8 cellular contexts compared by ENCODE assay signal in the genomic region with DNA sequence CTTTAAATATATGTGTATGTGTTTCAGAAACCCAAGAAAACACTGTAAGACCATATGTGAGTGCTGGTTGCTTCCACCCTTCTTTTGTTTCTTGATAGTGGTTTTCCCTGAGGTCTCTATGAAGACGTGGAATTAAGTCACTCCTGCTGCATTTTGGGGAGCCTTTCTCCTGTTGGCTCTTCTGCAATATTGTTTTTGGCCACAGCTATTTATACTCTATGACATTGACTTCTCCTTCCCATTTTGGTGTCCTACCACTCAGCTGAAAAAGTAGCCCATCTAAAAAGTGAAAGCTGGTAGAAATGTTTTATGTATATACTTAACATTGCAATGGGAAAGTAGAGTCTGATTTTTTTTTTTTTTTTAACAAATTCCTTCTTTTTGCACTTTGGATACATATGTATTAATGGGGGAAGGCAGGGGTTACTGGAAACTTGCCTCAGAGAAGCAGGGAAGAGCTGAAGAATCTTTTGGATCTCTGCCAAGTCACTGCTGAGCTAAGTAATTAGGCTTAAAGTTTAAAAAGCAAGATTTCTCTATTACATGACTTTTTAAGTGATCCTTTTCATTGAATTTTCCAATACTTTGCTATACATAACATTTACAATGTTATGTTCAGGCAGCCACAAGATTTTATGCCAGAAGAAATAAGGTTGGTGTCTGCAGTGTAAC. TPM values are rescaled to one million over a fixed set of nuclear protein-coding genes. Genes with fewer than 3 reads are reported as not detected.
A peak's percentile ranks its signal among the peaks of the same experiment; 100 is the strongest.
DNase-seq lines count a peak whose midpoint lies in the region; ATAC-seq and TF ChIP-seq lines count a peak whose summit lies in the region.

No MANE protein-coding gene starts in this region.

- H3K36me3 ChIP-seq in testis (ENCODE audit: low read depth, missing control alignments) = no peaks in the 10 kb centered on the region

- peak; percentile 10 for DNase-seq in G401 (ENCODE audit: low spot score)
- peak; percentile 76 for DNase-seq in MV-4-11 (lab: John Stamatoyannopoulos, UW)
- DNase-seq in cardiac fibroblast (ENCODE audit: low read depth in 2 of 2) = peak; percentile 42 to 53
- no peak for DNase-seq in natural killer cell treated with Interleukin-12 subunit alpha and Interleukin-12 subunit beta and Interleukin-15 and Interleukin-18, amount 100 ng/mL, for 72 hours (ENCODE audit: low spot score)
- no peak for DNase-seq in COLO668 (lab: John Stamatoyannopoulos, UW; ENCODE audit: unreplicated experiment)
- no peak for DNase-seq in NCI-H187 (lab: John Stamatoyannopoulos, UW)
- DNase-seq in testis = no peak
- no peak for DNase-seq in NCI-H1694 (lab: John Stamatoyannopoulos, UW)

- H3K36me3 Mint-ChIP-seq in natural killer cell treated with Interleukin-12 subunit alpha and Interleukin-12 subunit beta and Interleukin-15 and Interleukin-18, amount 100 ng/mL, for 72 hours = peaks cover 8% of the 10 kb centered on the region

- TF ChIP-seq POLR2A in testis (IDR thresholded peaks at IDR 0.05) = no peak

- intact Hi-C loops in testis (cut with DNase I; ENCODE audit: low total_unique reads) = no loop called here

- H3K9me3 Mint-ChIP-seq in natural killer cell treated with Interleukin-12 subunit alpha and Interleukin-12 subunit beta and Interleukin-15 and Interleukin-18, amount 100 ng/mL, for 72 hours = no peaks in the 10 kb centered on the region

- TF ChIP-seq CTCF in cardiac fibroblast (IDR thresholded peaks at IDR 0.05; ENCODE audit: low read depth, low read length) (no peak), testis (IDR thresholded peaks at IDR 0.05) (no peak)

- H3K27me3 ChIP-seq in testis = no peaks in the 10 kb centered on the region

- peak overlapping the region; percentile 93 for H3K4me3 Mint-ChIP-seq in natural killer cell treated with Interleukin-12 subunit alpha and Interleukin-12 subunit beta and Interleukin-15 and Interleukin-18, amount 100 ng/mL, for 72 hours

- H3K27ac Mint-ChIP-seq in natural killer cell treated with Interleukin-12 subunit alpha and Interleukin-12 subunit beta and Interleukin-15 and Interleukin-18, amount 100 ng/mL, for 72 hours = peak overlapping the region; percentile 83 to 100

- in situ Hi-C loops in G401 (cut with HindIII; ENCODE audit: low sequenced_read_pairs) = no loop called here

- peaks cover 33 to 42% of the 10 kb centered on the region in 2 donors for H3K4me1 Mint-ChIP-seq in natural killer cell treated with Interleukin-12 subunit alpha and Interleukin-12 subunit beta and Interleukin-15 and Interleukin-18, amount 100 ng/mL, for 72 hours (ENCODE audit: low read depth in 2 of 2)

- ATAC-seq in natural killer cell treated with Interleukin-12 subunit alpha and Interleukin-12 subunit beta and Interleukin-15 and Interleukin-18, amount 100 ng/mL, for 72 hours = no peak

- no peaks in the 10 kb centered on the region for H3K9me3 ChIP-seq in testis

- 0 to 26% methylated on average over 1 of the region's 1 CpG for WGBS in testis, 2 donors

- no peak overlapping the region for H3K27ac ChIP-seq in testis

- peak overlapping the region in 1 of 2 donors; percentile 100 for H3K4me3 ChIP-seq in cardiac fibroblast (replicated peaks in 1 of 2; ENCODE audit: low read depth in 2 of 2, low read length in 2 of 2)
- no peak overlapping the region for H3K4me3 ChIP-seq in testis

- H3K4me1 ChIP-seq in testis = peaks cover 10% of the 10 kb centered on the region

- no peaks in the 10 kb centered on the region for H3K27me3 Mint-ChIP-seq in natural killer cell treated with Interleukin-12 subunit alpha and Interleukin-12 subunit beta and Interleukin-15 and Interleukin-18, amount 100 ng/mL, for 72 hours

RNA-seq across cellular contexts. Expression of a gene that starts 1.8 kb away (rescaled TPM):
- total RNA-seq in G401 (2014; rRNA removed; shearing (Covaris generic)) = 23.3 and 40.2 TPM in 2 replicates
- 10 to 100 TPM; 63.1 to 88.6 TPM for total RNA-seq in natural killer cell treated with Interleukin-12 subunit alpha and Interleukin-12 subunit beta and Interleukin-15 and Interleukin-18, amount 100 ng/mL, for 72 hours
- total RNA-seq in testis = 100 to 1,000 TPM; 134 to 141 TPM
- 74.9 TPM for polyA plus RNA-seq in testis (ENCODE audit: insufficient read depth, low read depth, low replicate concordance)

RNA-seq across cellular contexts. Expression of a gene that starts 48.7 kb away (rescaled TPM):
- total RNA-seq in G401 (2014; rRNA removed; shearing (Covaris generic)) = 17.0 and 20.4 TPM in 2 replicates
- 100 to 1,000 TPM; 111 to 128 TPM for total RNA-seq in natural killer cell treated with Interleukin-12 subunit alpha and Interleukin-12 subunit beta and Interleukin-15 and Interleukin-18, amount 100 ng/mL, for 72 hours
- 10 to 100 TPM; 73.6 to 74.9 TPM for total RNA-seq in testis
- 51.4 TPM for polyA plus RNA-seq in testis (ENCODE audit: insufficient read depth, low read depth, low replicate concordance)

Comparison
In these comparisons a context has a peak if more than half of its experiments do, and no peak if none do; other contexts are left out.
1. DNase-seq: peak in G401 (single experiment), MV-4-11 (single experiment) and cardiac fibroblast (2 of 2); none in natural killer cell treated with Interleukin-12 subunit alpha and Interleukin-12 subunit beta and Interleukin-15 and Interleukin-18, amount 100 ng/mL, for 72 hours (single experiment), COLO668 (single experiment), NCI-H187 (0 of 2), testis (single experiment) and NCI-H1694 (single experiment).